ENCODE assay signal across 8 cellular contexts in the genomic region with DNA sequence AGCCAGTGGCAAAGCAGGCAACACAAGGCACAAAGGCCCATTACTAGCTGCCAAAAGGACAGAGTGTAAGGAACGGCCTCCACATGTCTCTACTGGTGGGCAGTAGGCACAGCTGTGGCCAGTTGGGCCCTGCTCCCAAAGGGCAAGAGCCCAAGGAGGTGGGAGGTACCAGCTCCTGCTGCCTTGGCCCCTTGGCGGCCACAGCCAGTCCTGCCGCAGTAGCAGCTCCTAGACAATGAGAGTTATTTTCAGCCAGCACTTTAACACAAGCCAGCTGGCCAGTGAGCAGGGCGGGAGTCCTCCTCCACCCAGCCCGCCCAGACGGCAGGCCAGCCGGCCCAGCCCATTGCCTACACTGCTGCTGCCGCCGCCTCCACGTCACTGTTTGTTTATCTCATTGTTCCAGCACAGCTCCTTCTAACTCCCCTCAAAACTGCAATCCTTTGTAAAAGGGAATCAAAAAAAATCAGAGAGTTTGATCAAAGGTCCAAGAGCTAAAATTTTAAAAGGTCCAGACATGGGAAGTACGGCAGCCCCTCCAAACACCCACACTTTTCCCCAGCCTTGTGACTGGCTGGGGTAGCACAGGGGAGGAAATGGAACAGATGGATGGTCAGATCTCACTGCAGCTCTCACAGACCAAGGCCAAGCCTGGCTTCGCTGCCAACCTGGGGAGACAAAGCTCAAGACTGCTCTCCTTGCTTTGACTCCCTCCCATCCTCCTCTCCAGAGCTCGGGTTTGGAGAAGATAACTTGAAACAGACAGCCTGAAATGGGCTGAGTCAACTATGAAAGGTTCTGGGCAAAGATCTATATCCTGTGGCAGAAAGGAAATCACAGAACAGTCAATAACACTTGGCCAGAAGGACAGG. TPM values are rescaled to one million over a fixed set of nuclear protein-coding genes. Genes with fewer than 3 reads are reported as not detected.
A peak's percentile ranks its signal among the peaks of the same experiment; 100 is the strongest.
DNase-seq lines count a peak whose midpoint lies in the region; ATAC-seq and TF ChIP-seq lines count a peak whose summit lies in the region.

No MANE protein-coding gene starts in this region.

- peak overlapping the region; percentile 16 to 78 (median 64) for H3K4me3 Mint-ChIP-seq in CD4-positive, CD25-positive, alpha-beta regulatory T cell
- peak overlapping the region in 2 of 4 donors; percentile 25 for H3K4me3 Mint-ChIP-seq in IgD-negative memory B cell
- peak overlapping the region; percentile 52 for H3K4me3 Mint-ChIP-seq in activated B cell treated with CpG ODN at 0.5 μM for 24 hours

- peak; percentile 49 for TF ChIP-seq POLR2A in transverse colon (IDR thresholded peaks at IDR 0.05)

- H3K27ac Mint-ChIP-seq in CD4-positive, CD25-positive, alpha-beta regulatory T cell, result peak overlapping the region; percentile 95 to 98 (median 96)
- peak overlapping the region; percentile 62 to 88 (median 69) for H3K27ac Mint-ChIP-seq in IgD-negative memory B cell
- H3K27ac Mint-ChIP-seq in activated B cell treated with CpG ODN at 0.5 μM for 24 hours, result peak overlapping the region; percentile 95

- H3K27ac ChIP-seq in CD4-positive, CD25-positive, alpha-beta regulatory T cell (ENCODE audit: insufficient read depth, low read length, poor library complexity, severe bottlenecking), result peak overlapping the region; percentile 81
- H3K27ac ChIP-seq in mucosa of rectum (ENCODE audit: low read depth in 2 of 2, low read length in 2 of 2) (peak overlapping the region; percentile 88 to 92), transverse colon (peak overlapping the region; percentile 82 to 90 (median 84))

- H3K4me1 ChIP-seq in CD4-positive, CD25-positive, alpha-beta regulatory T cell (ENCODE audit: control insufficient read depth, insufficient read depth, low read length, poor library complexity, severe bottlenecking), result peaks cover 57% of the 10 kb centered on the region
- peaks cover 42 to 44% of the 10 kb centered on the region in 2 donors for H3K4me1 ChIP-seq in mucosa of rectum (ENCODE audit: control insufficient read depth in 2 of 2, insufficient read depth in 2 of 2, low read length in 2 of 2)
- peaks cover 32 to 54% (median 44%) of the 10 kb centered on the region in 4 donors for H3K4me1 ChIP-seq in transverse colon

- no peaks in the 10 kb centered on the region for H3K36me3 ChIP-seq in CD4-positive, CD25-positive, alpha-beta regulatory T cell (ENCODE audit: control insufficient read depth, insufficient read depth, low read length)
- H3K36me3 ChIP-seq in mucosa of rectum (ENCODE audit: control insufficient read depth in 2 of 2, insufficient read depth in 2 of 2, low read length in 2 of 2), result no peaks in the 10 kb centered on the region
- no peaks in the 10 kb centered on the region for H3K36me3 ChIP-seq in transverse colon

- H3K9me3 ChIP-seq in CD4-positive, CD25-positive, alpha-beta regulatory T cell (ENCODE audit: control insufficient read depth in 2 of 2, low read length in 2 of 2), result no peaks in the 10 kb centered on the region
- no peaks in the 10 kb centered on the region for H3K9me3 ChIP-seq in mucosa of rectum (ENCODE audit: control insufficient read depth in 2 of 2, low read length in 2 of 2)
- H3K9me3 ChIP-seq in transverse colon, result no peaks in the 10 kb centered on the region

- TF ChIP-seq CTCF in activated B cell treated with CpG ODN at 0.5 μM for 24 hours (IDR thresholded peaks at IDR 0.05) (no peak), transverse colon (IDR thresholded peaks at IDR 0.05) (peak; percentile 26 to 73 (median 36))

- H3K27me3 ChIP-seq in CD4-positive, CD25-positive, alpha-beta regulatory T cell (ENCODE audit: control insufficient read depth, insufficient read depth, low read length), result no peaks in the 10 kb centered on the region
- H3K27me3 ChIP-seq in mucosa of rectum (ENCODE audit: control insufficient read depth in 2 of 2, insufficient read depth in 2 of 2, low read length in 2 of 2) (no peaks in the 10 kb centered on the region), transverse colon (no peaks in the 10 kb centered on the region)

- no peak for TF ChIP-seq EP300 in transverse colon (IDR thresholded peaks at IDR 0.05; ENCODE audit: low read depth)

- peak overlapping the region; percentile 24 for H3K4me3 ChIP-seq in CD4-positive, CD25-positive, alpha-beta regulatory T cell (ENCODE audit: low read depth, low read length)
- H3K4me3 ChIP-seq in mucosa of rectum (ENCODE audit: low read length in 2 of 2) (peak overlapping the region in 1 of 2 donors; percentile 20), transverse colon (no peak overlapping the region)

- peak overlapping the region in 1 of 2 donors; percentile 58 for H3K9ac ChIP-seq in mucosa of rectum (ENCODE audit: low read depth in 1 of 2, low read length in 2 of 2)

- in situ Hi-C loops in transverse colon (cut with MboI; ENCODE audit: low pct_ligation_motif_present in 1 of 4, low pct_unique_long_range_greater_than_20kb in 1 of 4, low sequenced_read_pairs in 3 of 4), result no loop called here

- POLR2A ChIA-PET in activated B cell treated with CpG ODN at 0.5 μM for 24 hours (lab: Charles Lee), result interaction anchor here (1.4 to 20.3 kb wide), 6 partner anchors 10 to 68 kb away, joined by 11 to 265 read pairs (median 16); a partner anchor contains a TSS

- intact Hi-C loops in activated B cell treated with CpG ODN at 0.5 μM for 24 hours (cut with micrococcal nuclease) (no loop called here), transverse colon (cut with DNase I; ENCODE audit: low total_unique reads) (loop anchor here (2.0 kb wide), 1 partner anchor 33 kb away; a partner anchor contains a TSS)

- H3K27me3 Mint-ChIP-seq in CD4-positive, CD25-positive, alpha-beta regulatory T cell, result no peaks in the 10 kb centered on the region
- H3K27me3 Mint-ChIP-seq in IgD-negative memory B cell (no peaks in the 10 kb centered on the region), activated B cell treated with CpG ODN at 0.5 μM for 24 hours (no peaks in the 10 kb centered on the region)

- CTCF ChIA-PET in activated B cell treated with CpG ODN at 0.5 μM for 24 hours (lab: Charles Lee), result interaction anchor here (0.8 to 2.3 kb wide), 5 partner anchors 15 to 35 kb away, joined by 3 to 8 read pairs (median 6); no protein-coding TSS in a partner anchor

- WGBS in transverse colon (ENCODE audit: low coverage in 1 of 2), 2 donors, result 18 to 20% methylated on average over 2 to 13 of the region's 13 CpGs

- peaks cover 54 to 86% (median 68%) of the 10 kb centered on the region in 4 donors for H3K4me1 Mint-ChIP-seq in CD4-positive, CD25-positive, alpha-beta regulatory T cell
- H3K4me1 Mint-ChIP-seq in IgD-negative memory B cell (peaks cover 62 to 77% (median 66%) of the 10 kb centered on the region in 3 donors), activated B cell treated with CpG ODN at 0.5 μM for 24 hours (peaks cover 85% of the 10 kb centered on the region)

- no peaks in the 10 kb centered on the region for H3K9me3 Mint-ChIP-seq in CD4-positive, CD25-positive, alpha-beta regulatory T cell
- H3K9me3 Mint-ChIP-seq in IgD-negative memory B cell (no peaks in the 10 kb centered on the region), activated B cell treated with CpG ODN at 0.5 μM for 24 hours (no peaks in the 10 kb centered on the region)

- H3K36me3 Mint-ChIP-seq in CD4-positive, CD25-positive, alpha-beta regulatory T cell, result no peaks in the 10 kb centered on the region
- H3K36me3 Mint-ChIP-seq in IgD-negative memory B cell (no peaks in the 10 kb centered on the region), activated B cell treated with CpG ODN at 0.5 μM for 24 hours (ENCODE audit: low read depth) (no peaks in the 10 kb centered on the region)

- peak in 1 of 2 donors; percentile 56 for ATAC-seq in CD4-positive, CD25-positive, alpha-beta regulatory T cell (ENCODE audit: low read depth in 2 of 2)
- ATAC-seq in activated B cell treated with CpG ODN at 0.5 μM for 24 hours (ENCODE audit: low read depth), result no peak
- ATAC-seq in GM21515 (IDR thresholded peaks at IDR 0.05; ENCODE audit: unreplicated experiment), result no peak

- DNase-seq in CD4-positive, CD25-positive, alpha-beta regulatory T cell, result peak; percentile 13 to 57 (median 32)
- DNase-seq in activated B cell treated with CpG ODN at 0.5 μM for 24 hours (no peak), fibroblast of gingiva (ENCODE audit: low read depth) (peak; percentile 98), transverse colon (peak; percentile 86)
- no peak for DNase-seq in stimulated activated naive CD4-positive, alpha-beta T cell treated with Interleukin-2 at 50 U/mL for 16 hours (lab: John Stamatoyannopoulos, UW)

RNA-seq across cellular contexts. Expression of a gene that starts 33.5 kb away (rescaled TPM):
- total RNA-seq in CD4-positive, CD25-positive, alpha-beta regulatory T cell, result 21.4 TPM
- 1 to 10 TPM; 3.8 to 9.0 (median 5.0) TPM for polyA plus RNA-seq in CD4-positive, CD25-positive, alpha-beta regulatory T cell
- polyA plus RNA-seq in IgD-negative memory B cell, result 5.6 TPM
- total RNA-seq in activated B cell treated with CpG ODN at 0.5 μM for 24 hours (74.7 and 84.3 TPM in 2 replicates), transverse colon (10 to 100 TPM in 1 of 4 donors, 1 to 10 TPM in 3; 5.3 to 16.5 (median 8.2) TPM)

RNA-seq across cellular contexts. Expression of a gene that starts 50.3 kb away (rescaled TPM):
- 6.3 TPM for total RNA-seq in CD4-positive, CD25-positive, alpha-beta regulatory T cell
- 1 to 10 TPM in 3 of 4 donors, under 1 TPM in 1; 0.78 to 3.2 (median 1.7) TPM for polyA plus RNA-seq in CD4-positive, CD25-positive, alpha-beta regulatory T cell
- 5.7 TPM for polyA plus RNA-seq in IgD-negative memory B cell
- total RNA-seq in activated B cell treated with CpG ODN at 0.5 μM for 24 hours, result 16.4 and 23.4 TPM in 2 replicates
- 10 to 100 TPM in 2 of 4 donors, 1 to 10 TPM in 2; 3.7 to 12.7 (median 8.7) TPM for total RNA-seq in transverse colon

Comparison
In these comparisons a context has a peak if more than half of its experiments do, and no peak if none do; other contexts are left out.
1. DNase-seq: peak in CD4-positive, CD25-positive, alpha-beta regulatory T cell (3 of 3), fibroblast of gingiva (single experiment) and transverse colon (single experiment); none in activated B cell treated with CpG ODN at 0.5 μM for 24 hours (single experiment) and stimulated activated naive CD4-positive, alpha-beta T cell treated with Interleukin-2 at 50 U/mL for 16 hours (single experiment).
2. Peak in every context shown above with its lines, with median percentiles within 50 percentile points of each other: H3K27ac ChIP-seq and H3K27ac Mint-ChIP-seq.